1 cellular context compared by ENCODE assay signal in the genomic region with DNA sequence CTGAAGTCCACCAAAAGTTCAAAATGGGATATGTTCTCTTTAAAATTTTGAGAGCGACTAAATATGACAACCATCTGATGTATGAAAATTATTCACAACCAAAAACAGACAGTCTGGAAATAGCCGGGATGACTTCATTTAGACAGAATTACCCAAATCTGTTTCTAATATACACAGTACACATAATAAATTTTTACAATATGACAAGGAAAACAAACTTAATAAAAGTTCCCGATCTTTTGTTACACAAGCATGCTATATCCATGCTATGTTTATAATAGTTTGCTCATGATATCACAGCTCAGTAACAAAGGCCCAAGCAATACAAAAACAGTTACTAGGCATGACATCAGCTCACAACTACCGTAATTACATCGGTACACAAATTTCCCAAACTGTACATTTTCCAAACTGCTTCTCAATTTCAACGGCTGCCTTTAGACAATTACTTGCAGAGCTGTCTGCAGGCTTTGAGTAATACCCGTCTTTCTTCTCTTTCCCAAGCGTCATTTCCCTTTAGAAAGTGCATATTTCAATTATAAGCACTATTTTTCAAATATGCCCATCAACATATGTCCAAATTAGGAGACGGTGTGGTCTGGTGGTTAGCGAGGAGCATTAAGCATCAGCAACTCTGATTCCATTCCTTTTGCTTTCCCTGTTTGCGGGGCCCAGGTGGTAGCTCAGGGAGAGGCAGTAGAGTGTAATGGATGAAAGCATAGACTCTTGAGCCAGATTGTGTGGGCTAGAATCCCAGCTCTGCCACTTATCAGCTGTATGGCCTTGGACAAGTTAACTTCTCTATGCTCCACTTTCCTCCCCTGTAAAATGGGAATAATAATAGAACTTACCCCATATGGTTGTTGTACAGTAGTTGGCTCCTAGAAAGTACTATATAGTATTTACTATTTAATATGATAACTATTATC.
TF ChIP-seq lines count a peak whose summit lies in the region.

No MANE protein-coding gene starts in this region.

TF ChIP-seq in GM23338, 12 proteins besides CTCF, POLR2A, EP300 and RAD21 (continued from another document):
- TF ChIP-seq ZNF462 (CRISPR knock-in tag; IDR thresholded peaks at IDR 0.05): no peak
